12 cellular contexts compared by ENCODE assay signal in the genomic region with DNA sequence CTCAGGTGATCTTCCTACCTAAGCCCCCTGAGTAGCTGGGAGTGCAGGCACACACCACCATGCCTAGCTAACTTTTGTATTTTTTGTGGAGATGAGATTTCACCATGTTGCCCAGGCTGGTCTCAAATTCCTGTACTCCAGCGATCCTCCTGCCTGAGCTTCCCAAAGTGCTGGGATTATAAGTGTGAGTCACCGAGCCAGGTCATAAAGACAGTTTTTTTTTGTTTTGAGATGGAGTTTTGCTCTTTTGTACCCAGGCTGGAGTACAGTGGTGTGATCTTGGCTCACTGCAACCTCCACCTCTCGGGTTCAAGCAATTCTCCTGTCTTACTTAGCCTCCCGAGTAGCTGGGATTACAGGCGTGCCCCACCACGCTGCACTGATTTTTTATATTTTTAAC. TPM values are rescaled to one million over a fixed set of nuclear protein-coding genes. Genes with fewer than 3 reads are reported as not detected.
DNase-seq lines count a peak whose midpoint lies in the region; ATAC-seq, FAIRE-seq and TF ChIP-seq lines count a peak whose summit lies in the region.
"Had no signal": no experiment of that assay in that cellular context is flagged by ENCODE, and none has a peak within 500 bp of the region (broad histone marks: within the 10 kb centered on the region; RNA-seq: fewer than 3 reads in every experiment).

No MANE protein-coding gene starts in this region.

- H3K27ac ChIP-seq in HepG2 (ENCODE audit: extremely low read length, insufficient read depth, low read length): no peak overlapping the region
- H3K27ac ChIP-seq in right lobe of liver: no peak overlapping the region
- peak overlapping the region; percentile 73 for H3K27ac ChIP-seq in hepatocyte
- H3K27ac ChIP-seq in transverse colon: peak overlapping the region; percentile 43 to 66 (median 60)

- H3K4me1 ChIP-seq in HepG2 (ENCODE audit: insufficient read depth, low read length): peaks cover 20% of the 10 kb centered on the region
- H3K4me1 ChIP-seq in right lobe of liver: peaks cover 0 to 9% (median 3%) of the 10 kb centered on the region in 4 donors
- H3K4me1 ChIP-seq in hepatocyte (ENCODE audit: insufficient read depth): peaks cover 15% of the 10 kb centered on the region
- peaks cover 14 to 57% (median 36%) of the 10 kb centered on the region in 4 donors for H3K4me1 ChIP-seq in transverse colon

- WGBS in HepG2 (ENCODE audit: low lambda C conversion rate): 87% methylated on average over 6 of the region's 6 CpGs
- 94% methylated on average over 6 of the region's 6 CpGs for WGBS in right lobe of liver (ENCODE audit: insufficient coverage, low coverage, low lambda C conversion rate, missing lambda C conversion rate)
- 79% methylated on average over 6 of the region's 6 CpGs for WGBS in hepatocyte (ENCODE audit: low lambda C conversion rate, missing lambda C conversion rate)
- 70 to 82% methylated on average over 4 to 6 of the region's 6 CpGs for WGBS in transverse colon (ENCODE audit: low coverage in 1 of 2), 2 donors

- in situ Hi-C loops in HepG2 (cut with HindIII; ENCODE audit: extremely low pct_ligation_motif_present, low pct_unique_long_range_greater_than_20kb): no loop called here
- in situ Hi-C loops in transverse colon (cut with MboI; ENCODE audit: low pct_ligation_motif_present in 1 of 4, low pct_unique_long_range_greater_than_20kb in 1 of 4, low sequenced_read_pairs in 3 of 4): no loop called here

- H3K4me2 ChIP-seq in HepG2 (ENCODE audit: low read depth, low read length) (no peak overlapping the region), hepatocyte (no peak overlapping the region)

- CTCF ChIA-PET in HepG2 (lab: Yijun Ruan, JAX; ENCODE audit: low intra/inter-chr PET ratio, low total read pairs): no interaction called here

- peaks cover 4 to 7% of the 10 kb centered on the region in 2 experiments; a peak in 3 of 5 replicates for H3K36me3 ChIP-seq in HepG2 (replicated peaks in 1 of 2; ENCODE audit: control insufficient read depth in 1 of 2, insufficient read depth in 2 of 2, low read length in 2 of 2)
- H3K36me3 ChIP-seq in right lobe of liver: peaks cover 0 to 5% (median 1%) of the 10 kb centered on the region in 4 donors
- H3K36me3 ChIP-seq in hepatocyte (replicated peaks; ENCODE audit: insufficient read depth, low read depth): no peaks in the 10 kb centered on the region
- H3K36me3 ChIP-seq in transverse colon: no peaks in the 10 kb centered on the region

- peak; percentile 20 for DNase-seq in HepG2 (ENCODE audit: low spot score)
- no peak for DNase-seq in right lobe of liver
- peak; percentile 37 for DNase-seq in astrocyte of the hippocampus (ENCODE audit: low read depth, low spot score)
- peak; percentile 30 for DNase-seq in hepatocyte (ENCODE audit: low spot score)
- DNase-seq in transverse colon: peak; percentile 14
- no peak for DNase-seq in NCI-H69 (lab: John Stamatoyannopoulos, UW)
- DNase-seq: hippocampal formation; stimulated activated CD4-positive, alpha-beta T cell treated with anti-CD3 and anti-CD28 coated beads, Interleukin-12 subunit alpha, Interleukin-12 subunit beta, amount 100 ng/mL, for 4 hours had no signal

- H4K20me1 ChIP-seq in HepG2 (ENCODE audit: insufficient read depth, low read length) (peaks cover 19% of the 10 kb centered on the region), hepatocyte (ENCODE audit: insufficient read depth, poor library complexity, severe bottlenecking) (peaks cover 22% of the 10 kb centered on the region)

- TF ChIP-seq RAD21 in HepG2 (CRISPR knock-in tag; IDR thresholded peaks at IDR 0.05): no peak

- H2AFZ ChIP-seq in HepG2 (ENCODE audit: low read length): no peak overlapping the region
- no peak overlapping the region for H2AFZ ChIP-seq in hepatocyte

- ATAC-seq in HepG2: peak; percentile 24; the same call in 1 of the 3 replicates
- no peak for ATAC-seq in right lobe of liver
- no peak for ATAC-seq in GM19452 (IDR thresholded peaks at IDR 0.05; ENCODE audit: unreplicated experiment)
- ATAC-seq in HG02588 (IDR thresholded peaks at IDR 0.05; ENCODE audit: unreplicated experiment): no peak

- no peaks in the 10 kb centered on the region for H3K9me3 ChIP-seq in HepG2 (ENCODE audit: low read length)
- no peaks in the 10 kb centered on the region for H3K9me3 ChIP-seq in right lobe of liver
- no peaks in the 10 kb centered on the region for H3K9me3 ChIP-seq in hepatocyte (ENCODE audit: low read depth)
- H3K9me3 ChIP-seq in transverse colon: no peaks in the 10 kb centered on the region

- no peak for TF ChIP-seq CTCF in HepG2 (CRISPR knock-in tag; IDR thresholded peaks at IDR 0.05)
- TF ChIP-seq CTCF in right lobe of liver (IDR thresholded peaks at IDR 0.05): no peak
- TF ChIP-seq CTCF in hepatocyte (IDR thresholded peaks at IDR 0.05; ENCODE audit: poor library complexity): no peak
- TF ChIP-seq CTCF in transverse colon (IDR thresholded peaks at IDR 0.05): no peak

- TF ChIP-seq EP300 in HepG2 (IDR thresholded peaks at IDR 0.05; ENCODE audit: low read depth in 2 of 2, low read length in 2 of 2) (no peak), HepG2 (CRISPR knock-in tag; IDR thresholded peaks at IDR 0.05; ENCODE audit: borderline replicate concordance) (no peak), transverse colon (IDR thresholded peaks at IDR 0.05; ENCODE audit: low read depth) (no peak)

- POLR2A ChIA-PET in HepG2 (lab: Yijun Ruan, JAX): interaction anchor here (1.2 kb wide), 1 partner anchor 42 kb away, joined by 3 read pairs; a partner anchor contains a TSS

- H3K9me2 ChIP-seq in hepatocyte (replicated peaks; ENCODE audit: insufficient read depth): no peaks in the 10 kb centered on the region

- no TSS peak for BruUV-seq in HepG2 (replicated peaks; lab: Mats Ljungman, UMichigan)

- H3K79me2 ChIP-seq in HepG2 (ENCODE audit: insufficient read depth, low read length) (peaks cover 52% of the 10 kb centered on the region), hepatocyte (peaks cover 81% of the 10 kb centered on the region)

- no peak for FAIRE-seq in HepG2 (lab: Jason Lieb, UNC)
- FAIRE-seq: G401.6 had no signal

- H3K9ac ChIP-seq in HepG2 (ENCODE audit: insufficient read depth, low read depth, low read length): no peak overlapping the region

- H3K4me3 ChIP-seq in HepG2 (replicated peaks in 1 of 3; ENCODE audit: insufficient read depth in 1 of 3, low read depth in 2 of 3, low read length in 3 of 3) (no peak overlapping the region), right lobe of liver (no peak overlapping the region), hepatocyte (no peak overlapping the region), transverse colon (no peak overlapping the region)
- H3K4me3 ChIP-seq: coronary artery had no signal

- no peaks in the 10 kb centered on the region for H3K27me3 ChIP-seq in HepG2 (ENCODE audit: control insufficient read depth in 1 of 2, insufficient read depth in 2 of 2, low read length in 2 of 2)
- H3K27me3 ChIP-seq in right lobe of liver: no peaks in the 10 kb centered on the region
- H3K27me3 ChIP-seq in hepatocyte: no peaks in the 10 kb centered on the region
- no peaks in the 10 kb centered on the region for H3K27me3 ChIP-seq in transverse colon

- TF ChIP-seq POLR2A in HepG2 (IDR thresholded peaks at IDR 0.05; ENCODE audit: insufficient read depth in 1 of 2, low read depth in 2 of 2, low read length in 2 of 2): no peak
- TF ChIP-seq POLR2A in right lobe of liver (IDR thresholded peaks at IDR 0.05): no peak
- no peak for TF ChIP-seq POLR2A in transverse colon (IDR thresholded peaks at IDR 0.05)

- intact Hi-C loops in HepG2 (cut with micrococcal nuclease; ENCODE audit: unreplicated experiment) (no loop called here), right lobe of liver (cut with DNase I) (no loop called here), transverse colon (cut with DNase I; ENCODE audit: low total_unique reads) (no loop called here)

TF ChIP-seq in HepG2, 621 proteins besides CTCF, POLR2A, EP300 and RAD21 (continues in another document):
- TF ChIP-seq, protein P1, sequence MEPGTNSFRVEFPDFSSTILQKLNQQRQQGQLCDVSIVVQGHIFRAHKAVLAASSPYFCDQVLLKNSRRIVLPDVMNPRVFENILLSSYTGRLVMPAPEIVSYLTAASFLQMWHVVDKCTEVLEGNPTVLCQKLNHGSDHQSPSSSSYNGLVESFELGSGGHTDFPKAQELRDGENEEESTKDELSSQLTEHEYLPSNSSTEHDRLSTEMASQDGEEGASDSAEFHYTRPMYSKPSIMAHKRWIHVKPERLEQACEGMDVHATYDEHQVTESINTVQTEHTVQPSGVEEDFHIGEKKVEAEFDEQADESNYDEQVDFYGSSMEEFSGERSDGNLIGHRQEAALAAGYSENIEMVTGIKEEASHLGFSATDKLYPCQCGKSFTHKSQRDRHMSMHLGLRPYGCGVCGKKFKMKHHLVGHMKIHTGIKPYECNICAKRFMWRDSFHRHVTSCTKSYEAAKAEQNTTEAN (CRISPR knock-in tag; conservative IDR thresholded peaks at IDR 0.05): no peak

RNA-seq across cellular contexts. Expression of a gene that starts 42.1 kb away (rescaled TPM):
- total RNA-seq in HepG2 (2016; rRNA removed; fragmentation: Illumina TruSeq; extraction: Trizol): 26.7 and 43.6 TPM in 2 replicates
- 5.1 and 5.3 TPM in 2 replicates for total RNA-seq in HepG2 (2016; cell fraction: cytosol; rRNA removed; fragmentation: Illumina TruSeq; extraction: Trizol; ENCODE audit: low read depth)
- total RNA-seq in HepG2 (2016; cell fraction: insoluble cytoplasmic fraction; rRNA removed; fragmentation: Illumina TruSeq; extraction: Trizol): 25.5 and 40.1 TPM in 2 replicates
- total RNA-seq in HepG2 (2016; cell fraction: membrane; rRNA removed; fragmentation: Illumina TruSeq; extraction: Trizol): 11.3 and 11.4 TPM in 2 replicates
- 35.4 and 42.7 TPM in 2 replicates for total RNA-seq in HepG2 (2016; cell fraction: nucleus; rRNA removed; fragmentation: Illumina TruSeq; extraction: Trizol)
- 27.0 and 32.5 TPM in 2 replicates for polyA plus RNA-seq in HepG2 (2011; rRNA removed)
- 18.2 and 23.8 TPM in 2 replicates for polyA plus RNA-seq in HepG2 (2011; cell fraction: cytosol; rRNA removed)
- polyA plus RNA-seq in HepG2 (2011; cell fraction: nucleus; rRNA removed): 22.1 and 26.2 TPM in 2 replicates
- 21.2 and 27.8 TPM in 2 replicates for polyA plus RNA-seq in HepG2 (2012)
- 0.59 and 0.67 TPM in 2 replicates for polyA plus RNA-seq in HepG2 (2016; cell fraction: cytosol; fragmentation: Illumina TruSeq; extraction: Trizol; ENCODE audit: low read depth)
- polyA plus RNA-seq in HepG2 (2016; cell fraction: insoluble cytoplasmic fraction; fragmentation: Illumina TruSeq; extraction: Trizol; ENCODE audit: low read depth): 23.0 and 24.6 TPM in 2 replicates
- polyA plus RNA-seq in HepG2 (2016; cell fraction: membrane; fragmentation: Illumina TruSeq; extraction: Trizol; ENCODE audit: low read depth): 1.5 and 1.9 TPM in 2 replicates
- polyA plus RNA-seq in HepG2 (2016; cell fraction: nucleus; fragmentation: Illumina TruSeq; extraction: Trizol; ENCODE audit: insufficient read depth, low read depth): 22.3 and 23.8 TPM in 2 replicates
- polyA minus RNA-seq in HepG2 (2011; rRNA and poly(A)+ RNA removed; ENCODE audit: low replicate concordance): 24.7 and 78.1 TPM in 2 replicates
- 37.6 and 42.0 TPM in 2 replicates for polyA minus RNA-seq in HepG2 (2011; cell fraction: cytosol; rRNA and poly(A)+ RNA removed)
- 62.1 and 75.5 TPM in 2 replicates for polyA minus RNA-seq in HepG2 (2011; cell fraction: nucleus; rRNA and poly(A)+ RNA removed)
- total RNA-seq in right lobe of liver: 10 to 100 TPM; 21.7 to 29.4 (median 23.2) TPM
- 32.7 and 37.0 TPM in 2 replicates for total RNA-seq in hepatocyte
- 14.6 and 15.4 TPM in 2 replicates for polyA plus RNA-seq in hepatocyte
- 10 to 100 TPM; 50.9 to 87.9 (median 71.4) TPM for total RNA-seq in transverse colon

Comparison
In these comparisons a context has a peak if more than half of its experiments do, and no peak if none do; other contexts are left out.
1. DNase-seq: peak in HepG2 (single experiment), astrocyte of the hippocampus (single experiment), hepatocyte (single experiment) and transverse colon (single experiment); none in right lobe of liver (0 of 3) and NCI-H69 (single experiment).
2. H3K27ac ChIP-seq: peak in hepatocyte (single experiment) and transverse colon (4 of 4); none in HepG2 (single experiment) and right lobe of liver (0 of 3).